ENCODE assay signal across 3 cellular contexts in genomic region chr3:128539376-128539775, GRCh38.
TF ChIP-seq lines count a peak whose summit lies in the region.

No MANE protein-coding gene starts in this region.

TF ChIP-seq in K562, 482 proteins besides CTCF, POLR2A, EP300 and RAD21:
- TF ChIP-seq BCLAF1 (IDR thresholded peaks at IDR 0.05; ENCODE audit: borderline replicate concordance in 1 of 2, control insufficient read depth in 1 of 2, low read depth in 2 of 2, low read length in 1 of 2) (no peak), NFATC3 (IDR thresholded peaks at IDR 0.05) (no peak), FOXA1 (IDR thresholded peaks at IDR 0.05; ENCODE audit: borderline replicate concordance) (no peak), RFX1 (IDR thresholded peaks at IDR 0.05) (no peak), L3MBTL2 (IDR thresholded peaks at IDR 0.05) (no peak), YY1 (IDR thresholded peaks at IDR 0.05; ENCODE audit: borderline replicate concordance in 1 of 3, control insufficient read depth in 1 of 3, extremely low read depth in 1 of 3, insufficient read depth in 3 of 3, insufficient read length in 1 of 3, insufficient replicate concordance in 2 of 3, low read depth in 1 of 3, low read length in 2 of 3) (peak in 2 of 3 experiments; percentile 21 to 74)

TF ChIP-seq in H1, 55 proteins besides CTCF, POLR2A, EP300 and RAD21:
- TF ChIP-seq GABPA (IDR thresholded peaks at IDR 0.05; ENCODE audit: borderline replicate concordance, insufficient read depth, low read length) (no peak), EGR1 (IDR thresholded peaks at IDR 0.05; ENCODE audit: borderline replicate concordance, low read depth, low read length) (no peak), POU5F1 (IDR thresholded peaks at IDR 0.05; ENCODE audit: low read depth, low read length) (no peak), TAF1 (IDR thresholded peaks at IDR 0.05; ENCODE audit: low read depth, low read length) (no peak), SIRT6 (IDR thresholded peaks at IDR 0.05; ENCODE audit: low read length) (no peak), ATF3 (IDR thresholded peaks at IDR 0.05; ENCODE audit: insufficient read depth, low read depth, low read length) (no peak), ATF2 (IDR thresholded peaks at IDR 0.05; ENCODE audit: low read length) (no peak), TAF7 (optimal IDR thresholded peaks at IDR 0.05; ENCODE audit: borderline replicate concordance, low read depth, low read length) (no peak), CBX5 (IDR thresholded peaks at IDR 0.05; ENCODE audit: low read depth, low read length) (no peak), SUZ12 (IDR thresholded peaks at IDR 0.05; ENCODE audit: low read length) (no peak), KDM5A (IDR thresholded peaks at IDR 0.05; ENCODE audit: low read length) (no peak), SIX5 (IDR thresholded peaks at IDR 0.05; ENCODE audit: low read depth, low read length) (no peak), PHF8 (conservative IDR thresholded peaks at IDR 0.05; ENCODE audit: low read depth, low read length) (no peak), GTF2F1 (IDR thresholded peaks at IDR 0.05; ENCODE audit: borderline replicate concordance, low read depth, low read length) (no peak), SRF (IDR thresholded peaks at IDR 0.05; ENCODE audit: low read depth, low read length) (no peak), E2F6 (IDR thresholded peaks at IDR 0.05) (no peak)

TF ChIP-seq in GM12891, 5 proteins besides CTCF, POLR2A, EP300 and RAD21:
- no peak for TF ChIP-seq TAF1 (IDR thresholded peaks at IDR 0.05; ENCODE audit: low read depth, low read length)
- no peak for TF ChIP-seq PAX5 (IDR thresholded peaks at IDR 0.05; ENCODE audit: insufficient read depth, low read length, severe bottlenecking)
- TF ChIP-seq POU2F2 (IDR thresholded peaks at IDR 0.05; ENCODE audit: low read depth, low read length) = no peak
- no peak for TF ChIP-seq POLR2AphosphoS5 (IDR thresholded peaks at IDR 0.05; ENCODE audit: low read depth, low read length)
- no peak for TF ChIP-seq SPI1 (IDR thresholded peaks at IDR 0.05; ENCODE audit: low read depth, low read length)
